In the genomic region with DNA sequence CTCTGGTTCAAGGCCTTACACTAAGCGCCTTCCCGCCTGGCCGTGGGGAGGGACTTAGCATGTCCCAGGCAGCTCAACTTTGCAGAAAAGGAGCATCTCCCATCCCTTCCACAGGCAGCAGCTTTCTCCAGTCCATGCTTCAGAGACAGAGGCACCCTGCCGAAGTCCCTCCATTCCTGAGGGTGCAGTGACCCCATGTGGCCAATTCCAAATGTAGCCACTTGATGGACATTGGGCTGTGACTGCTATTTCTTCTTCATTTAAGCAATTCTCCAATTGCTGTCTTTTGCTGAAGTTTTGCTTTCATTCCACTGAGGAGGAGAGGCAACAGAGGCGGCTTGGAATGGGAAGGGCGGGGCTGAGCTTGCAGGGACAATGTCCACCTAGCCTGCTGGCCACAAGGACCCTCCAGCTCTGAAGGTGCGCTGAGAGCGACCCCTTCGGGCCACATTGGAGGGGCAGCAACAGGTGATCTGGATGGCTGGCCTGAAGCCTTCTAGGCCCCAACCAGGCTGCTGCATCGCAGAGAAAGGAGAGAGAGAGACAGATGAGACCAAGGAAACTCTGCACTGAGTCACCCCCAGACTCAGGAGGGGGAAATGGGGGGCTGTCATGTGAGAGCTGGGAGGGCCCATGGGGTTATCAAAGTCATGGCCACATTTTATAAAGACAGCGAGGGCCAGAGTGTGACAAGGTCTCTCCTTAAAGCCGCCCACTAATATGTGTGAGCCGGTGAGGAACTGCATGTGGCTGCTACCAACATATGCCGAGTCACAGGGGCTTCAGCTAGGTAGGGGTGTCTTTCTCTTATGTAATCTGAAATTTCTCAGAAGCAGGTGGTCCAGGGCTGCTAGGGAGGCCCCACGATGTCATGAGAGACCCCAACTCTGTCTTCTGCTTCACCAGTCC, we compare ENCODE assay signal across 9 cellular contexts.
DNase-seq lines count a peak whose midpoint lies in the region; ATAC-seq and TF ChIP-seq lines count a peak whose summit lies in the region.
"Had no signal": no experiment of that assay in that cellular context is flagged by ENCODE, and none has a peak within 500 bp of the region (broad histone marks: within the 10 kb centered on the region; RNA-seq: fewer than 3 reads in every experiment).

No MANE protein-coding gene starts in this region.

- no peaks in the 10 kb centered on the region; the same call in 1 of the 2 replicates for H3K9me3 ChIP-seq in AG04450 (ENCODE audit: control insufficient read depth, insufficient read depth, low read length)
- no peaks in the 10 kb centered on the region for H3K9me3 ChIP-seq in heart left ventricle
- H3K9me3 ChIP-seq in psoas muscle, result no peaks in the 10 kb centered on the region
- H3K9me3 ChIP-seq: neutrophil had no signal

- no peak overlapping the region for H3K4me3 ChIP-seq in AG04450 (ENCODE audit: low read depth, low read length)
- no peak overlapping the region for H3K4me3 ChIP-seq in GM12865 (ENCODE audit: low read depth, low read length)
- H3K4me3 ChIP-seq in heart left ventricle, result no peak overlapping the region
- no peak overlapping the region for H3K4me3 ChIP-seq in psoas muscle

- H3K36me3 Mint-ChIP-seq in activated T-helper 2 cell treated with anti-CD3 and anti-CD28 coated beads, Interferon-gamma antibody, Interleukin-2, Interleukin-4, amounts not matched to agents 10 μg/mL and 5 μg/mL and 100 μg/mL, durations not matched to agents 14 hours and 24 hours and 36 hours (ENCODE audit: low read depth), result no peaks in the 10 kb centered on the region

- H3K27ac Mint-ChIP-seq in activated T-helper 2 cell treated with anti-CD3 and anti-CD28 coated beads, Interferon-gamma antibody, Interleukin-2, Interleukin-4, amounts not matched to agents 10 μg/mL and 5 μg/mL and 100 μg/mL, durations not matched to agents 14 hours and 24 hours and 36 hours, result no peak overlapping the region

- TF ChIP-seq POLR2A in heart left ventricle (IDR thresholded peaks at IDR 0.05), result no peak

- no peaks in the 10 kb centered on the region for H3K27me3 Mint-ChIP-seq in activated T-helper 2 cell treated with anti-CD3 and anti-CD28 coated beads, Interferon-gamma antibody, Interleukin-2, Interleukin-4, amounts not matched to agents 10 μg/mL and 5 μg/mL and 100 μg/mL, durations not matched to agents 14 hours and 24 hours and 36 hours (ENCODE audit: low read depth)

- H3K36me3 ChIP-seq in heart left ventricle (no peaks in the 10 kb centered on the region), psoas muscle (ENCODE audit: insufficient read depth in 1 of 2, low read depth in 1 of 2) (no peaks in the 10 kb centered on the region)
- H3K36me3 ChIP-seq: neutrophil had no signal

- TF ChIP-seq CTCF in AG04450 (IDR thresholded peaks at IDR 0.05; ENCODE audit: low read depth, low read length) (peak; percentile 79), GM12865 (IDR thresholded peaks at IDR 0.05; ENCODE audit: insufficient read depth, low read depth, low read length, missing control alignments) (peak; percentile 38), heart left ventricle (IDR thresholded peaks at IDR 0.05) (peak; percentile 44 to 73 (median 60)), psoas muscle (IDR thresholded peaks at IDR 0.05) (peak; percentile 58)

- peak; percentile 73 for DNase-seq in AG04450 (ENCODE audit: low read depth, low spot score)
- peak; percentile 64 for DNase-seq in GM12865 (ENCODE audit: low read depth)
- DNase-seq in NCI-H1930 (lab: John Stamatoyannopoulos, UW), result peak; percentile 28 to 56
- DNase-seq in amniotic epithelial cell (ENCODE audit: low read depth), result peak; percentile 63
- peak in 4 of 5 donors; percentile 52 to 74 (median 65) for DNase-seq in heart left ventricle
- peak; percentile 57 to 75 for DNase-seq in psoas muscle
- no peak for DNase-seq in activated T-helper 2 cell treated with anti-CD3 and anti-CD28 coated beads, Interferon-gamma antibody, Interleukin-2, Interleukin-4, amounts not matched to agents 10 μg/mL and 5 μg/mL and 100 μg/mL, durations not matched to agents 14 hours and 24 hours and 36 hours (ENCODE audit: low spot score)

- ATAC-seq in heart left ventricle, result peak in 3 of 4 donors; percentile 64 to 80 (median 70)
- peak; percentile 53 to 68 (median 56) for ATAC-seq in psoas muscle
- ATAC-seq in GM18861 (IDR thresholded peaks at IDR 0.05; ENCODE audit: unreplicated experiment), result no peak

- WGBS in heart left ventricle, 4 donors, result 60 to 71% (median 64%) methylated on average over 15 of the region's 15 CpGs
- WGBS in psoas muscle, 3 donors, result 62 to 65% (median 64%) methylated on average over 15 of the region's 15 CpGs

- no peak overlapping the region for H3K4me3 Mint-ChIP-seq in activated T-helper 2 cell treated with anti-CD3 and anti-CD28 coated beads, Interferon-gamma antibody, Interleukin-2, Interleukin-4, amounts not matched to agents 10 μg/mL and 5 μg/mL and 100 μg/mL, durations not matched to agents 14 hours and 24 hours and 36 hours (ENCODE audit: low read depth)

- H3K27me3 ChIP-seq in AG04450 (ENCODE audit: control insufficient read depth, insufficient read depth, low read length), result no peaks in the 10 kb centered on the region
- no peaks in the 10 kb centered on the region for H3K27me3 ChIP-seq in heart left ventricle
- no peaks in the 10 kb centered on the region for H3K27me3 ChIP-seq in psoas muscle (ENCODE audit: insufficient read depth in 3 of 3, low read length in 2 of 3)
- H3K27me3 ChIP-seq: neutrophil had no signal

- H3K4me1 Mint-ChIP-seq in activated T-helper 2 cell treated with anti-CD3 and anti-CD28 coated beads, Interferon-gamma antibody, Interleukin-2, Interleukin-4, amounts not matched to agents 10 μg/mL and 5 μg/mL and 100 μg/mL, durations not matched to agents 14 hours and 24 hours and 36 hours (ENCODE audit: low read depth), result peaks cover 1% of the 10 kb centered on the region

- intact Hi-C loops in heart left ventricle (cut with DNase I), result loop anchor here in 7 of 10 donors (1.0 to 5.0 kb wide), 3 partner anchors 121 to 704 kb away; no protein-coding TSS in a partner anchor
- intact Hi-C loops in psoas muscle (cut with DNase I), result loop anchor here in 1 of 2 donors (1.0 kb wide), 1 partner anchor 702 kb away; no protein-coding TSS in a partner anchor
- intact Hi-C loops in activated T-helper 2 cell treated with anti-CD3 and anti-CD28 coated beads, Interferon-gamma antibody, Interleukin-2, Interleukin-4, amounts not matched to agents 10 μg/mL and 5 μg/mL and 100 μg/mL, durations not matched to agents 14 hours and 24 hours and 36 hours (cut with micrococcal nuclease), result loop anchor here (5.0 kb wide), 2 partner anchors 61 to 704 kb away; partner anchors contain the start of gene LONRF2

- H3K9me3 Mint-ChIP-seq in activated T-helper 2 cell treated with anti-CD3 and anti-CD28 coated beads, Interferon-gamma antibody, Interleukin-2, Interleukin-4, amounts not matched to agents 10 μg/mL and 5 μg/mL and 100 μg/mL, durations not matched to agents 14 hours and 24 hours and 36 hours, result no peaks in the 10 kb centered on the region

- CTCF ChIA-PET in AG04450 (lab: Charles Lee), result interaction anchor here (0.6 to 7.6 kb wide), 61 partner anchors 8 to 1615 kb away, joined by 3 to 474 read pairs (median 4); partner anchors contain the start of genes EIF5B and TXNDC9

- H3K27ac ChIP-seq in AG04450 (ENCODE audit: low read depth, low read length) (no peak overlapping the region), heart left ventricle (no peak overlapping the region), psoas muscle (no peak overlapping the region)

- POLR2A ChIA-PET in AG04450 (lab: Yijun Ruan, JAX), result no interaction called here

- H3K4me1 ChIP-seq in heart left ventricle (peaks cover 0 to 16% (median 0%) of the 10 kb centered on the region in 12 donors), psoas muscle (peaks cover 2% of the 10 kb centered on the region)
